ENCODE assay signal across 8 cellular contexts in genomic region chrX:112841114-112841819, GRCh38. TPM values are rescaled to one million over a fixed set of nuclear protein-coding genes. Genes with fewer than 3 reads are reported as not detected.
A peak's percentile ranks its signal among the peaks of the same experiment; 100 is the strongest.
DNase-seq lines count a peak whose midpoint lies in the region; ATAC-seq, FAIRE-seq and TF ChIP-seq lines count a peak whose summit lies in the region.

No MANE protein-coding gene starts in this region.

- H3K9me2 ChIP-seq in PC-9 (ENCODE audit: insufficient read depth), result no peaks in the 10 kb centered on the region; the same call in 1 of the 2 replicates

- H3K27ac Mint-ChIP-seq in IgD-negative memory B cell, result peak overlapping the region in 2 of 3 donors; percentile 52 to 76
- peak overlapping the region in 1 of 2 donors; percentile 59 for H3K27ac Mint-ChIP-seq in natural killer cell treated with Interleukin-12 subunit alpha and Interleukin-12 subunit beta and Interleukin-15 and Interleukin-18, amount 100 ng/mL, for 72 hours

- no peaks in the 10 kb centered on the region for H3K9me3 Mint-ChIP-seq in IgD-negative memory B cell
- H3K9me3 Mint-ChIP-seq in natural killer cell treated with Interleukin-12 subunit alpha and Interleukin-12 subunit beta and Interleukin-15 and Interleukin-18, amount 100 ng/mL, for 72 hours, result no peaks in the 10 kb centered on the region

- H3K4me3 ChIP-seq in PC-9, result peak overlapping the region; percentile 85

- intact Hi-C loops in PC-9 (cut with micrococcal nuclease; ENCODE audit: unreplicated experiment), result loop anchor here (1.0 to 5.0 kb wide), 3 partner anchors 10 to 126 kb away; no protein-coding TSS in a partner anchor

- H3K27ac ChIP-seq in PC-9, result peak overlapping the region; percentile 48; the same call in 1 of the 2 replicates

- no TSS peak for BruUV-seq in PC-9 (replicated peaks; lab: Mats Ljungman, UMichigan)

- peaks cover 3% of the 10 kb centered on the region for H3K27me3 Mint-ChIP-seq in IgD-negative memory B cell
- H3K27me3 Mint-ChIP-seq in natural killer cell treated with Interleukin-12 subunit alpha and Interleukin-12 subunit beta and Interleukin-15 and Interleukin-18, amount 100 ng/mL, for 72 hours, result peaks cover 0 to 23% of the 10 kb centered on the region in 2 donors

- H3K4me1 ChIP-seq in PC-9 (replicated peaks; ENCODE audit: insufficient read depth), result peaks cover 34% of the 10 kb centered on the region

- no peaks in the 10 kb centered on the region for H3K27me3 ChIP-seq in PC-9 (ENCODE audit: insufficient read depth, low read depth)

- DNase-seq in D721Med (ENCODE audit: insufficient read length, low spot score) (peak; percentile 14), PC-9 (peak; percentile 85 to 91), fibroblast of peridontal ligament (ENCODE audit: extremely low read depth) (peak; percentile 83)
- DNase-seq in activated T-helper 1 cell treated with anti-CD3 and anti-CD28 coated beads, Interleukin-2, amount 50 U/mL, for 16 hours (ENCODE audit: low read depth in 1 of 2, low spot score in 1 of 2), result peak; percentile 27 to 57
- peak; percentile 81 for DNase-seq in natural killer cell treated with Interleukin-12 subunit alpha and Interleukin-12 subunit beta and Interleukin-15 and Interleukin-18, amount 100 ng/mL, for 72 hours (ENCODE audit: low spot score)
- peak; percentile 66 to 82 (median 72) for DNase-seq in stimulated activated naive CD4-positive, alpha-beta T cell (lab: John Stamatoyannopoulos, UW)

- peak; percentile 91 for ATAC-seq in GM21529 (IDR thresholded peaks at IDR 0.05; ENCODE audit: unreplicated experiment)
- ATAC-seq in natural killer cell treated with Interleukin-12 subunit alpha and Interleukin-12 subunit beta and Interleukin-15 and Interleukin-18, amount 100 ng/mL, for 72 hours, result peak; percentile 96 to 97

- peak overlapping the region; percentile 91 for H3K4me2 ChIP-seq in PC-9

- H3K79me2 ChIP-seq in PC-9 (ENCODE audit: low read depth), result peaks cover 31% of the 10 kb centered on the region

- peak overlapping the region; percentile 98 for H2AFZ ChIP-seq in PC-9

- no peak for FAIRE-seq in D721Med (lab: Jason Lieb, UNC)

- POLR2A ChIA-PET in PC-9 (lab: Charles Lee; ENCODE audit: unreplicated experiment), result interaction anchor here (0.6 to 0.8 kb wide), 5 partner anchors 10 to 991 kb away, joined by 3 to 8 read pairs (median 7); no protein-coding TSS in a partner anchor

- H3K36me3 ChIP-seq in PC-9 (ENCODE audit: low read depth), result peaks cover 4% of the 10 kb centered on the region; the same call in 1 of the 2 replicates

- H3K4me3 Mint-ChIP-seq in IgD-negative memory B cell, result peak overlapping the region; percentile 80 to 97 (median 94)
- H3K4me3 Mint-ChIP-seq in natural killer cell treated with Interleukin-12 subunit alpha and Interleukin-12 subunit beta and Interleukin-15 and Interleukin-18, amount 100 ng/mL, for 72 hours, result peak overlapping the region; percentile 91

- H4K20me1 ChIP-seq in PC-9 (ENCODE audit: insufficient read depth), result no peaks in the 10 kb centered on the region

- no peaks in the 10 kb centered on the region for H3K36me3 Mint-ChIP-seq in IgD-negative memory B cell
- H3K36me3 Mint-ChIP-seq in natural killer cell treated with Interleukin-12 subunit alpha and Interleukin-12 subunit beta and Interleukin-15 and Interleukin-18, amount 100 ng/mL, for 72 hours, result no peaks in the 10 kb centered on the region

- H3K9me3 ChIP-seq in PC-9 (ENCODE audit: insufficient read depth, low read depth), result no peaks in the 10 kb centered on the region

- no peak for TF ChIP-seq CTCF in D721Med (IDR thresholded peaks at IDR 0.05; ENCODE audit: insufficient read depth, missing control alignments)
- TF ChIP-seq CTCF in PC-9 (conservative IDR thresholded peaks at IDR 0.05), result no peak

- no peaks in the 10 kb centered on the region; the same call in 1 of the 2 replicates for H3F3A ChIP-seq in PC-9 (ENCODE audit: insufficient read depth, low read depth)

- H3K4me1 Mint-ChIP-seq in IgD-negative memory B cell, result peaks cover 4 to 8% (median 7%) of the 10 kb centered on the region in 3 donors
- peaks cover 16% of the 10 kb centered on the region in 2 donors for H3K4me1 Mint-ChIP-seq in natural killer cell treated with Interleukin-12 subunit alpha and Interleukin-12 subunit beta and Interleukin-15 and Interleukin-18, amount 100 ng/mL, for 72 hours (ENCODE audit: low read depth in 2 of 2)

- CTCF ChIA-PET in PC-9 (lab: Charles Lee), result interaction anchor here (0.5 to 0.9 kb wide), 2 partner anchors 10 to 160 kb away, joined by 3 to 6 read pairs; no protein-coding TSS in a partner anchor

RNA-seq across cellular contexts. Expression of gene AMOT, which starts 0.6 kb away (rescaled TPM):
- 3.3 TPM for polyA plus RNA-seq in IgD-negative memory B cell
- 83.0 and 88.0 TPM in 2 replicates for total RNA-seq in PC-9 (2021)
- 1 to 10 TPM in 1 of 2 donors, under 1 TPM in 1; 0.14 to 1.0 TPM for total RNA-seq in natural killer cell treated with Interleukin-12 subunit alpha and Interleukin-12 subunit beta and Interleukin-15 and Interleukin-18, amount 100 ng/mL, for 72 hours

Comparison
In these comparisons a context has a peak if more than half of its experiments do, and no peak if none do; other contexts are left out.
1. Peak in every context shown above with its lines: DNase-seq, ATAC-seq, H3K4me3 ChIP-seq and H3K27ac ChIP-seq.
2. DNase-seq: peak in every context shown above with its lines; median percentile 88 in PC-9; 83 in fibroblast of peridontal ligament; 81 in natural killer cell treated with Interleukin-12 subunit alpha and Interleukin-12 subunit beta and Interleukin-15 and Interleukin-18, amount 100 ng/mL, for 72 hours; 72 in stimulated activated naive CD4-positive, alpha-beta T cell; 42 in activated T-helper 1 cell treated with anti-CD3 and anti-CD28 coated beads, Interleukin-2, amount 50 U/mL, for 16 hours; 14 in D721Med.
3. RNA of gene AMOT, which starts 0.6 kb away (total RNA-seq): 83.0 to 88.0 TPM in PC-9; 0.14 to 1.0 TPM in natural killer cell treated with Interleukin-12 subunit alpha and Interleukin-12 subunit beta and Interleukin-15 and Interleukin-18, amount 100 ng/mL, for 72 hours; every median in the first group is over 10 times any median in the second.